ENCODE assay signal across 14 cellular contexts in the genomic region with DNA sequence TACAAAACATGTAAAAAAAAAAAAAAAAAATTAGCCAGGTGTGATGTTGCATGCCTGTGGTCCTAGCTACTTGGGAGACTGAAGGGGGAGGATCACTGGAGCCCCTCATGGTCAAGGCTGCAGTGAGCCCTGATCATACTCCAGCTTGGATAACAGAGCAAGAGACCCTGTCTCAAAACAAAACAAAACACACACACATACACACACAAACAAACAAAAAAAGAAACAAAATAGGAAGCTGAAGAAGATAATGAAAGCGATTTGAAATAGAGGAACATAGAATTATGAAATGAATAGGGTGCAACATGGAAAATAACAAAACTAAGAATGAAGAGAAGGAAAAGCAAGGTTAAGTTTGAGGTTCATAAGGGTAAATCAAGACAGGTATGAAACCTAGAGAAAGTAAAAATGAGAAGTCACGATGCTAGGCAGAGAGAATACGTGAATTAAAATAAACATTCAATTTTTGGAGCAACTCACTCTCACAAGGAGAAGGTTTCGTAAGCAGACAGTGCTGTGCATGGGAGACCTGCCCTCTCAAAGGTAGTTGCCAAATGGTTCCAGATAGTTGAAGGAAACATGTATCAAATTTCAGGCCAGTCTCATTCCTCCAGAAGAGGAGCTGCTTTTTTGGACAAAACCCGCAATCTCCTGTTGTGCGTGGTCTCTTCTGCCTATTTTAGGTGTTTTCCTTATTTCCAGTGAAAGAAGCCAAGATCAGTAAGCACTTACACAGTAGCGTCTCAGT. TPM values are rescaled to one million over a fixed set of nuclear protein-coding genes. Genes with fewer than 3 reads are reported as not detected.
DNase-seq lines count a peak whose midpoint lies in the region; ATAC-seq and TF ChIP-seq lines count a peak whose summit lies in the region.
"Had no signal": no experiment of that assay in that cellular context is flagged by ENCODE, and none has a peak within 500 bp of the region (broad histone marks: within the 10 kb centered on the region; RNA-seq: fewer than 3 reads in every experiment).

No MANE protein-coding gene starts in this region.

- WGBS in neuronal stem cell (ENCODE audit: extremely low coverage in 2 of 2, insufficient read length in 2 of 2, insufficient replicate concordance in 1 of 2), 2 donors, result no CpG with 5 or more reads among the region's 7 CpGs

- H3K23ac ChIP-seq in neuronal stem cell (ENCODE audit: low read depth, low read length, poor library complexity), result no peak overlapping the region

- TF ChIP-seq CTCF in fibroblast of pulmonary artery (IDR thresholded peaks at IDR 0.05; ENCODE audit: low read length, missing control alignments) (no peak), upper lobe of right lung (IDR thresholded peaks at IDR 0.05) (no peak)

- H2BK12ac ChIP-seq in neuronal stem cell (ENCODE audit: low read length), result no peak overlapping the region

- H2AFZ ChIP-seq in neuronal stem cell (ENCODE audit: low read length), result no peak overlapping the region

- H3K27ac Mint-ChIP-seq in stimulated activated naive CD8-positive, alpha-beta T cell treated with anti-CD3 and anti-CD28 coated beads, Interleukin-15, Interleukin-2, amounts not matched to agents 100 ng/mL and 50 ng/mL, for 24 hours, result peak overlapping the region; percentile 2
- H3K27ac Mint-ChIP-seq in stimulated activated naive CD8-positive, alpha-beta T cell treated with anti-CD3 and anti-CD28 coated beads, Interleukin-15, amount 100 ng/mL, for 72 hours, result peak overlapping the region in 1 of 2 donors; percentile 10

- H3K4me2 ChIP-seq in neuronal stem cell (ENCODE audit: insufficient read depth, low read length, poor library complexity, severe bottlenecking), result no peak overlapping the region

- no peaks in the 10 kb centered on the region for H3K9me3 ChIP-seq in upper lobe of right lung
- H3K9me3 ChIP-seq in neuronal stem cell (replicated peaks in 1 of 2; ENCODE audit: control insufficient read depth in 2 of 2, insufficient read depth in 1 of 2, low read depth in 1 of 2, low read length in 2 of 2), result peaks cover 0 to 8% of the 10 kb centered on the region in 2 donors

- H3K36me3 ChIP-seq in upper lobe of right lung (peaks cover 32% of the 10 kb centered on the region), neuronal stem cell (replicated peaks in 1 of 2; ENCODE audit: control insufficient read depth in 2 of 2, insufficient read depth in 2 of 2, low read length in 2 of 2) (peaks cover 9 to 47% of the 10 kb centered on the region in 2 donors)

- no peak overlapping the region for H3K9ac ChIP-seq in neuronal stem cell (ENCODE audit: low read depth, low read length, poor library complexity)

- no peak overlapping the region for H3K4ac ChIP-seq in neuronal stem cell (ENCODE audit: low read length)

- H3K18ac ChIP-seq in neuronal stem cell (ENCODE audit: low read length), result no peak overlapping the region

- DNase-seq in stimulated activated naive CD8-positive, alpha-beta T cell treated with anti-CD3 and anti-CD28 coated beads, Interleukin-15, amount 100 ng/mL, for 72 hours, result no peak
- DNase-seq in SKM-1 (lab: John Stamatoyannopoulos, UW; ENCODE audit: unreplicated experiment) (peak; percentile 81), fibroblast of pulmonary artery (ENCODE audit: low read depth) (peak; percentile 29), upper lobe of right lung (no peak), cerebellar cortex (ENCODE audit: low spot score) (no peak), neuronal stem cell (ENCODE audit: low spot score) (no peak), GDM1 (lab: John Stamatoyannopoulos, UW) (no peak)
- DNase-seq: activated CD4-positive, alpha-beta T cell treated with anti-CD3 and anti-CD28 coated beads, Interleukin-2, amount 50 U/mL, for 48 hours; activated naive CD8-positive, alpha-beta T cell treated with anti-CD3 and anti-CD28 coated beads, Interleukin-2, amount 50 U/mL, for 24 hours; NCI-H1694; SHP77 treated with DMSO at 0.1 percent for 48 hours; stimulated activated naive CD4-positive, alpha-beta T cell treated with Interleukin-2 at 50 U/mL for 16 hours had no signal

- H4K8ac ChIP-seq in neuronal stem cell (ENCODE audit: low read depth, low read length), result no peak overlapping the region

- no peaks in the 10 kb centered on the region for H3K27me3 Mint-ChIP-seq in stimulated activated naive CD8-positive, alpha-beta T cell treated with anti-CD3 and anti-CD28 coated beads, Interleukin-15, Interleukin-2, amounts not matched to agents 100 ng/mL and 50 ng/mL, for 24 hours
- H3K27me3 Mint-ChIP-seq in stimulated activated naive CD8-positive, alpha-beta T cell treated with anti-CD3 and anti-CD28 coated beads, Interleukin-15, amount 100 ng/mL, for 72 hours, result no peaks in the 10 kb centered on the region
- H3K27me3 Mint-ChIP-seq: activated naive CD8-positive, alpha-beta T cell treated with anti-CD3 and anti-CD28 coated beads, Interleukin-2, amount 50 U/mL, for 24 hours had no signal

- H3K27ac ChIP-seq in upper lobe of right lung, result peak overlapping the region; percentile 33
- no peak overlapping the region for H3K27ac ChIP-seq in neuronal stem cell (replicated peaks; ENCODE audit: low read length)

- no peak overlapping the region for H2BK120ac ChIP-seq in neuronal stem cell (ENCODE audit: low read depth, low read length)

- no peak for ATAC-seq in stimulated activated naive CD8-positive, alpha-beta T cell treated with anti-CD3 and anti-CD28 coated beads, Interleukin-15, amount 100 ng/mL, for 72 hours
- no peak for ATAC-seq in upper lobe of right lung
- ATAC-seq: activated naive CD8-positive, alpha-beta T cell treated with anti-CD3 and anti-CD28 coated beads, Interleukin-2, amount 50 U/mL, for 24 hours had no signal

- H3K4me3 ChIP-seq in fibroblast of pulmonary artery (replicated peaks; ENCODE audit: low read depth, low read length) (no peak overlapping the region), upper lobe of right lung (peak overlapping the region; percentile 93), neuronal stem cell (ENCODE audit: low read length in 2 of 2) (no peak overlapping the region)

- peaks cover 52% of the 10 kb centered on the region for H3K4me1 ChIP-seq in upper lobe of right lung
- H3K4me1 ChIP-seq in neuronal stem cell (ENCODE audit: control insufficient read depth in 2 of 2, insufficient read depth in 1 of 2, low read depth in 1 of 2, low read length in 2 of 2), result peaks cover 1 to 6% of the 10 kb centered on the region in 2 donors

- intact Hi-C loops in upper lobe of right lung (cut with DNase I), result no loop called here

- H4K91ac ChIP-seq in neuronal stem cell (ENCODE audit: low read depth, low read length, poor library complexity), result no peak overlapping the region

- peaks cover 34% of the 10 kb centered on the region for H3K36me3 Mint-ChIP-seq in stimulated activated naive CD8-positive, alpha-beta T cell treated with anti-CD3 and anti-CD28 coated beads, Interleukin-15, Interleukin-2, amounts not matched to agents 100 ng/mL and 50 ng/mL, for 24 hours (ENCODE audit: low read depth)

- no peak overlapping the region for H3K14ac ChIP-seq in neuronal stem cell (ENCODE audit: low read length)

- no peaks in the 10 kb centered on the region for H3K9me3 Mint-ChIP-seq in stimulated activated naive CD8-positive, alpha-beta T cell treated with anti-CD3 and anti-CD28 coated beads, Interleukin-15, Interleukin-2, amounts not matched to agents 100 ng/mL and 50 ng/mL, for 24 hours
- no peaks in the 10 kb centered on the region for H3K9me3 Mint-ChIP-seq in stimulated activated naive CD8-positive, alpha-beta T cell treated with anti-CD3 and anti-CD28 coated beads, Interleukin-15, amount 100 ng/mL, for 72 hours
- H3K9me3 Mint-ChIP-seq: activated naive CD8-positive, alpha-beta T cell treated with anti-CD3 and anti-CD28 coated beads, Interleukin-2, amount 50 U/mL, for 24 hours; nephron had no signal

- peaks cover 6% of the 10 kb centered on the region for H3K79me1 ChIP-seq in neuronal stem cell (ENCODE audit: low read depth, low read length)

- no peak overlapping the region for H2AK5ac ChIP-seq in neuronal stem cell (ENCODE audit: low read depth, low read length)

- H2BK5ac ChIP-seq in neuronal stem cell (ENCODE audit: low read length), result no peak overlapping the region

- H3K27me3 ChIP-seq in upper lobe of right lung, result no peaks in the 10 kb centered on the region
- H3K27me3 ChIP-seq in neuronal stem cell (ENCODE audit: control insufficient read depth in 3 of 3, insufficient read depth in 3 of 3, low read depth in 1 of 3, low read length in 3 of 3), result no peaks in the 10 kb centered on the region

- H2BK15ac ChIP-seq in neuronal stem cell (ENCODE audit: low read length), result no peak overlapping the region

- no peak overlapping the region for H3K4me3 Mint-ChIP-seq in stimulated activated naive CD8-positive, alpha-beta T cell treated with anti-CD3 and anti-CD28 coated beads, Interleukin-15, Interleukin-2, amounts not matched to agents 100 ng/mL and 50 ng/mL, for 24 hours
- H3K4me3 Mint-ChIP-seq in stimulated activated naive CD8-positive, alpha-beta T cell treated with anti-CD3 and anti-CD28 coated beads, Interleukin-15, amount 100 ng/mL, for 72 hours, result no peak overlapping the region

- peaks cover 55% of the 10 kb centered on the region for H3K4me1 Mint-ChIP-seq in stimulated activated naive CD8-positive, alpha-beta T cell treated with anti-CD3 and anti-CD28 coated beads, Interleukin-15, Interleukin-2, amounts not matched to agents 100 ng/mL and 50 ng/mL, for 24 hours (ENCODE audit: low read depth)
- H3K4me1 Mint-ChIP-seq in stimulated activated naive CD8-positive, alpha-beta T cell treated with anti-CD3 and anti-CD28 coated beads, Interleukin-15, amount 100 ng/mL, for 72 hours, result peaks cover 52% of the 10 kb centered on the region

RNA-seq across cellular contexts. Expression of a gene that starts 3.3 kb away (rescaled TPM):
- 335 TPM for total RNA-seq in upper lobe of right lung
- 65.9 TPM for polyA plus RNA-seq in neuronal stem cell (2013, experiment 1 of 2)
- 64.5 TPM for polyA plus RNA-seq in neuronal stem cell (2013, experiment 2 of 2)

Comparison
In these comparisons a context has a peak if more than half of its experiments do, and no peak if none do; other contexts are left out.
1. DNase-seq: peak in SKM-1 (single experiment) and fibroblast of pulmonary artery (single experiment); none in stimulated activated naive CD8-positive, alpha-beta T cell treated with anti-CD3 and anti-CD28 coated beads, Interleukin-15, amount 100 ng/mL, for 72 hours (0 of 2), upper lobe of right lung (single experiment), cerebellar cortex (single experiment), neuronal stem cell (single experiment) and GDM1 (single experiment).